In genomic region chr2:190589008-190589407, GRCh38 we compare ENCODE assay signal across 24 cellular contexts.
"Had no signal": no experiment of that assay in that cellular context is flagged by ENCODE, and none has a peak within 500 bp of the region (broad histone marks: within the 10 kb centered on the region; RNA-seq: fewer than 3 reads in every experiment).

No MANE protein-coding gene starts in this region.

- H3K9me3 ChIP-seq: breast epithelium, heart right ventricle, ovary, prostate gland, testis, transverse colon had no signal

- H3K27ac Mint-ChIP-seq: activated B cell treated with CpG ODN at 0.5 μM for 24 hours; activated naive CD8-positive, alpha-beta T cell treated with anti-CD3 and anti-CD28 coated beads, Interleukin-2, amount 50 U/mL, for 24 hours; naive thymus-derived CD4-positive, alpha-beta T cell; T-helper 17 cell had no signal

- H3K4me1 ChIP-seq: breast epithelium, prostate gland, testis had no signal

- FAIRE-seq: endothelial cell of umbilical vein, small intestine had no signal

- DNase-seq: activated B cell treated with CpG ODN at 0.5 μM for 24 hours; activated CD4-positive, alpha-beta T cell treated with anti-CD3 and anti-CD28 coated beads, Interleukin-2, amount 50 U/mL, for 1 hour; activated gamma-delta T cell; activated naive CD4-positive, alpha-beta T cell treated with anti-CD3 and anti-CD28 coated beads, Interleukin-2, amount 50 U/mL, for 16 hours; activated naive CD8-positive, alpha-beta T cell treated with anti-CD3 and anti-CD28 coated beads, Interleukin-2, amount 50 U/mL, for 24 hours; activated T-cell treated with anti-CD3 and anti-CD28 coated beads for 4 hours; central memory CD4-positive, alpha-beta T cell; foreskin fibroblast; heart right ventricle; midbrain; naive thymus-derived CD4-positive, alpha-beta T cell; ovary; retina; small intestine; stimulated activated CD4-positive, alpha-beta T cell treated with anti-CD3 and anti-CD28 coated beads, Interleukin-4, amount 100 ng/mL, for 24 hours; stimulated activated naive CD4-positive, alpha-beta T cell; T-helper 17 cell; T1000; testis; transverse colon had no signal

- H3K27me3 Mint-ChIP-seq: activated B cell treated with CpG ODN at 0.5 μM for 24 hours; activated naive CD8-positive, alpha-beta T cell treated with anti-CD3 and anti-CD28 coated beads, Interleukin-2, amount 50 U/mL, for 24 hours; naive thymus-derived CD4-positive, alpha-beta T cell; T-helper 17 cell had no signal

- H3K4me3 ChIP-seq: breast epithelium, heart right ventricle, ovary, prostate gland, testis, transverse colon had no signal

- ATAC-seq: activated naive CD8-positive, alpha-beta T cell treated with anti-CD3 and anti-CD28 coated beads, Interleukin-2, amount 50 U/mL, for 24 hours; heart right ventricle; naive thymus-derived CD4-positive, alpha-beta T cell; sciatic nerve; T-helper 17 cell had no signal

- H3K27ac ChIP-seq: breast epithelium, heart right ventricle, ovary, prostate gland, testis, transverse colon had no signal

- H3K9me3 Mint-ChIP-seq: activated B cell treated with CpG ODN at 0.5 μM for 24 hours; activated naive CD8-positive, alpha-beta T cell treated with anti-CD3 and anti-CD28 coated beads, Interleukin-2, amount 50 U/mL, for 24 hours had no signal

- H3K36me3 ChIP-seq: breast epithelium, heart right ventricle, ovary, prostate gland, transverse colon had no signal

- H3K4me3 Mint-ChIP-seq: activated B cell treated with CpG ODN at 0.5 μM for 24 hours; activated naive CD8-positive, alpha-beta T cell treated with anti-CD3 and anti-CD28 coated beads, Interleukin-2, amount 50 U/mL, for 24 hours; naive thymus-derived CD4-positive, alpha-beta T cell; T-helper 17 cell had no signal

- H3K27me3 ChIP-seq: breast epithelium, heart right ventricle, ovary, testis, transverse colon had no signal

- H3K4me1 Mint-ChIP-seq: activated naive CD8-positive, alpha-beta T cell treated with anti-CD3 and anti-CD28 coated beads, Interleukin-2, amount 50 U/mL, for 24 hours; T-helper 17 cell had no signal
